In genomic region chr11:48093795-48094642, GRCh38 we compare ENCODE assay signal across 7 cellular contexts.
DNase-seq lines count a peak whose midpoint lies in the region; ATAC-seq and TF ChIP-seq lines count a peak whose summit lies in the region.

No MANE protein-coding gene starts in this region.

- DNase-seq in NCI-H2029 (lab: John Stamatoyannopoulos, UW) (peak; percentile 46), caudate nucleus (lab: John Stamatoyannopoulos, UW) (no peak), sciatic nerve (ENCODE audit: low spot score) (no peak), brain microvascular endothelial cell (no peak), T-helper 1 cell (no peak)

- no peaks in the 10 kb centered on the region for H3K36me3 ChIP-seq in brain microvascular endothelial cell (replicated peaks)

- intact Hi-C loops in sciatic nerve (cut with DNase I) = no loop called here

- H3K27ac ChIP-seq in caudate nucleus (ENCODE audit: low read depth, low read length) = peak overlapping the region; percentile 93
- no peak overlapping the region for H3K27ac ChIP-seq in brain microvascular endothelial cell

- no peak for TF ChIP-seq CTCF in brain microvascular endothelial cell (IDR thresholded peaks at IDR 0.05; ENCODE audit: low read depth, low read length, missing control alignments)

- in situ Hi-C loops in brain microvascular endothelial cell (cut with HindIII; ENCODE audit: low pct_ligation_motif_present, low sequenced_read_pairs) = no loop called here

- no peak overlapping the region for H3K4me3 ChIP-seq in brain microvascular endothelial cell (ENCODE audit: low read depth, low read length)

- ATAC-seq in GM19463 (IDR thresholded peaks at IDR 0.05; ENCODE audit: unreplicated experiment) (peak; percentile 78), sciatic nerve (peak; percentile 48), GM18519 (IDR thresholded peaks at IDR 0.05; ENCODE audit: low FRiP score, unreplicated experiment) (no peak)

- no peaks in the 10 kb centered on the region for H3K27me3 ChIP-seq in brain microvascular endothelial cell (replicated peaks)
